ENCODE assay signal across 9 cellular contexts in the genomic region with DNA sequence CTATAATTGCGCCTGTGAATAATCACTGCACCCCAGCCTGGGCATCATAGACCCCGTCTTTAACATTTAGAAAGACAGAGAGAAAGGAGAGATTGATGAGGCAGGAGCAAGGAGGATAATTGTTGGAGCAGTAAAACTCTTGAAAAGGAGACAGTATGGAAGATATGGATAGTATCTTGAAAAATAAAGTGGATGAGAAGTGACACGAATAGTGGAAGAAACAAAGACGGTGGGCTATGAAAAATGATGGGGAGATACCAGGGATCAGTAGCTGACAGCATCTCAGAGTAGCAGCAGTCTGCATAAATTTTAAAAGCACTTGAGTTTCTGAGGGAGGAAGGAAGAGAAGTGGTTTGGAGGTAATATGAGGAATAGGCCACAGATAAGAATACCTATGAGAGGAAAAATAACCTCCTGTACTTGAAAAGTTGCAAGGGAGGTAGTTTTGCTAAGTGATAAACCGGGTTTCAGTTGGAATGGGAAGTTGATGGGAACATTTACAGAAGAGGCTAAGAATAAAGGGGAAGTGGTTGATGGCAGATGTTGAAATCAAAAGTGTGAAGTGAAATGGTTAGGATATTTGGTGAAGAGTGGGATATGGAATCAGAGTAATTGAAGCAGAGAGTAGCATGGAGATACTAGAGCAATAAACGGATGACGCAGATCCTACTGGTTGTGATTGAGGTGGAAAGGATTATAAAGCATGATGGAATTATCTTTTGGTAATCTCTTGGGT. TPM values are rescaled to one million over a fixed set of nuclear protein-coding genes. Genes with fewer than 3 reads are reported as not detected.
DNase-seq lines count a peak whose midpoint lies in the region; ATAC-seq and TF ChIP-seq lines count a peak whose summit lies in the region.
"Had no signal": no experiment of that assay in that cellular context is flagged by ENCODE, and none has a peak within 500 bp of the region (broad histone marks: within the 10 kb centered on the region; RNA-seq: fewer than 3 reads in every experiment).

No MANE protein-coding gene starts in this region.

- peak overlapping the region; percentile 66 to 98 (median 80) for H3K4me3 Mint-ChIP-seq in brain

- no peak overlapping the region for H3K4me3 ChIP-seq in A673 (ENCODE audit: low read depth, low read length, poor library complexity, severe bottlenecking)

- H3K36me3 ChIP-seq in A673 (ENCODE audit: insufficient read depth, low read length, poor library complexity, severe bottlenecking): no peaks in the 10 kb centered on the region

- no peak overlapping the region for H3K27ac ChIP-seq in A673 (ENCODE audit: low read depth, low read length, poor library complexity, severe bottlenecking)

- H3K4me1 Mint-ChIP-seq in brain: peaks cover 33% of the 10 kb centered on the region

- no TSS peak for BruUV-seq in A673 (replicated peaks; lab: Mats Ljungman, UMichigan)

- H3K9me3 ChIP-seq in A673 (ENCODE audit: low read depth, low read length, poor library complexity, severe bottlenecking): no peaks in the 10 kb centered on the region

- POLR2A ChIA-PET in A673 (lab: Charles Lee; ENCODE audit: low non-redundant PET): no interaction called here

- CTCF ChIA-PET in A673 (lab: Charles Lee): no interaction called here

- peaks cover 11% of the 10 kb centered on the region for H3K4me1 ChIP-seq in A673 (ENCODE audit: insufficient read depth, low read length, poor library complexity, severe bottlenecking)

- no peak for ATAC-seq in GM18867 (IDR thresholded peaks at IDR 0.05; ENCODE audit: unreplicated experiment)
- no peak for ATAC-seq in GM18858 (IDR thresholded peaks at IDR 0.05; ENCODE audit: unreplicated experiment)

- DNase-seq in NCI-H2171 treated with DMSO at 0.1 percent for 48 hours (lab: John Stamatoyannopoulos, UW) (peak; percentile 31), NCI-H2171 (lab: John Stamatoyannopoulos, UW) (no peak), NCI-H524 (lab: John Stamatoyannopoulos, UW) (peak; percentile 44 to 82), retina (peak; percentile 5), A673 (ENCODE audit: low spot score) (no peak)
- DNase-seq: activated gamma-delta T cell had no signal

- intact Hi-C loops in A673 (cut with micrococcal nuclease; ENCODE audit: unreplicated experiment): no loop called here

- TF ChIP-seq CTCF in brain (conservative IDR thresholded peaks at IDR 0.05): no peak
- no peak for TF ChIP-seq CTCF in A673 (conservative IDR thresholded peaks at IDR 0.05; ENCODE audit: low read depth, low read length)

- peak overlapping the region; percentile 25 to 98 (median 75) for H3K27ac Mint-ChIP-seq in brain

- H3K27me3 Mint-ChIP-seq in brain: peaks cover 21% of the 10 kb centered on the region

- no peaks in the 10 kb centered on the region for H3K27me3 ChIP-seq in A673 (replicated peaks; ENCODE audit: insufficient read depth, low read depth, low read length, poor library complexity)

- no peaks in the 10 kb centered on the region for H3K9me3 Mint-ChIP-seq in brain

- no peaks in the 10 kb centered on the region for H3K36me3 Mint-ChIP-seq in brain

RNA-seq across cellular contexts. Expression of a gene that starts 1.8 kb away (rescaled TPM):
- polyA plus RNA-seq in brain (ENCODE audit: insufficient read depth, low read depth, low replicate concordance): 14.6 TPM
- total RNA-seq in A673 (2021): 17.1 and 17.8 TPM in 2 replicates

Comparison
In these comparisons a context has a peak if more than half of its experiments do, and no peak if none do; other contexts are left out.
1. DNase-seq: peak in NCI-H2171 treated with DMSO at 0.1 percent for 48 hours (single experiment), NCI-H524 (2 of 2) and retina (single experiment); none in NCI-H2171 (single experiment) and A673 (single experiment).